In the genomic region with DNA sequence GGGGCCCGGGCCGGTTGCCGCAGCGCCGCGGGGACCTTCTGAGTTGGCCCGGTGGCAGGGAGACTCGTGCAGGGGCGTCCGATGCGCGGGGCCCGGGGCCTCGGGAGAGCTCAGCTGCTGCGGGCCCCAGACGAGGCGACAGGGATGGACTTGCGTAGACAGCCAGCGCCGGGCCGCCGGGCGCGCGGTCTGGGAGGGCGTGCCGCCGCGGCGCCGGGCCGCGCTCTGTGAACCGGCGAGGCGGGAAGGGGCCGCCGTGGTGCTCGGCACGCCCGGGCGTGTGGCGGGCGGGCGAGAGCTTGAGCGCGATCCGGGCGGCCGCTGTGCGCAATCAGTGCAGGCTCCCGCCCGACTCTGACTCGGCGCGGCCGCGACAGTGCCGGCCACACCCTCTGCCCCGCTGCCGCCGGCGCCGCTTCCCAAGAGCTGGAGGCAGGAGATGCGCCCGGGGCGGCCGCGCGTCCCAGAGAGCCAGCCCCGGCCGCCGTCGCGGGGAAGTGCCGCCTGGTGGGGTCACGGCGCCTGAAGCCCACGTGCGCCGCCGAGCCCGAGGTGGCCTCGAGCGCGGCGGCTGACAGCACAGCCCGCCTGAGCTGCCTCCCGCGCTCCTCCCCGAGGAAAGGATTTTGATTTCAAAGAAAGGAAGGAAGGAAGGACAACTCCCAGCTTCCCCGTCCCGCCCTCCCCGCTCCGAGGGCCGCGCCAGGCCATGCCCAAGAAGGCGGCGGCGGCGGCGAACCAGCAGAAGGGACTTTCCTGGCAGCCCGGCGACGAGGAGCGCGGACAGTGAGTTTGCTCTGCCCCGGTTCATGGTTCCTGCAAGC, we compare ENCODE assay signal across 1 cellular context.
TF ChIP-seq lines count a peak whose summit lies in the region.

No MANE protein-coding gene starts in this region.

TF ChIP-seq in HepG2, 621 proteins besides CTCF, POLR2A, EP300 and RAD21 (continued from another document):
- TF ChIP-seq, protein P1, sequence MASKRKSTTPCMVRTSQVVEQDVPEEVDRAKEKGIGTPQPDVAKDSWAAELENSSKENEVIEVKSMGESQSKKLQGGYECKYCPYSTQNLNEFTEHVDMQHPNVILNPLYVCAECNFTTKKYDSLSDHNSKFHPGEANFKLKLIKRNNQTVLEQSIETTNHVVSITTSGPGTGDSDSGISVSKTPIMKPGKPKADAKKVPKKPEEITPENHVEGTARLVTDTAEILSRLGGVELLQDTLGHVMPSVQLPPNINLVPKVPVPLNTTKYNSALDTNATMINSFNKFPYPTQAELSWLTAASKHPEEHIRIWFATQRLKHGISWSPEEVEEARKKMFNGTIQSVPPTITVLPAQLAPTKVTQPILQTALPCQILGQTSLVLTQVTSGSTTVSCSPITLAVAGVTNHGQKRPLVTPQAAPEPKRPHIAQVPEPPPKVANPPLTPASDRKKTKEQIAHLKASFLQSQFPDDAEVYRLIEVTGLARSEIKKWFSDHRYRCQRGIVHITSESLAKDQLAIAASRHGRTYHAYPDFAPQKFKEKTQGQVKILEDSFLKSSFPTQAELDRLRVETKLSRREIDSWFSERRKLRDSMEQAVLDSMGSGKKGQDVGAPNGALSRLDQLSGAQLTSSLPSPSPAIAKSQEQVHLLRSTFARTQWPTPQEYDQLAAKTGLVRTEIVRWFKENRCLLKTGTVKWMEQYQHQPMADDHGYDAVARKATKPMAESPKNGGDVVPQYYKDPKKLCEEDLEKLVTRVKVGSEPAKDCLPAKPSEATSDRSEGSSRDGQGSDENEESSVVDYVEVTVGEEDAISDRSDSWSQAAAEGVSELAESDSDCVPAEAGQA (IDR thresholded peaks at IDR 0.05; ENCODE audit: low read depth) = no peak
- TF ChIP-seq, protein P1 (CRISPR knock-in tag; IDR thresholded peaks at IDR 0.05; ENCODE audit: borderline replicate concordance) = peak; percentile 59; the same call in 1 of the 2 replicates
- no peak for TF ChIP-seq ZNF83 (CRISPR knock-in tag; IDR thresholded peaks at IDR 0.05; ENCODE audit: borderline replicate concordance)
- no peak; the same call in 1 of the 2 replicates for TF ChIP-seq ZNF501 (CRISPR knock-in tag; IDR thresholded peaks at IDR 0.05)
- TF ChIP-seq, protein P2, sequence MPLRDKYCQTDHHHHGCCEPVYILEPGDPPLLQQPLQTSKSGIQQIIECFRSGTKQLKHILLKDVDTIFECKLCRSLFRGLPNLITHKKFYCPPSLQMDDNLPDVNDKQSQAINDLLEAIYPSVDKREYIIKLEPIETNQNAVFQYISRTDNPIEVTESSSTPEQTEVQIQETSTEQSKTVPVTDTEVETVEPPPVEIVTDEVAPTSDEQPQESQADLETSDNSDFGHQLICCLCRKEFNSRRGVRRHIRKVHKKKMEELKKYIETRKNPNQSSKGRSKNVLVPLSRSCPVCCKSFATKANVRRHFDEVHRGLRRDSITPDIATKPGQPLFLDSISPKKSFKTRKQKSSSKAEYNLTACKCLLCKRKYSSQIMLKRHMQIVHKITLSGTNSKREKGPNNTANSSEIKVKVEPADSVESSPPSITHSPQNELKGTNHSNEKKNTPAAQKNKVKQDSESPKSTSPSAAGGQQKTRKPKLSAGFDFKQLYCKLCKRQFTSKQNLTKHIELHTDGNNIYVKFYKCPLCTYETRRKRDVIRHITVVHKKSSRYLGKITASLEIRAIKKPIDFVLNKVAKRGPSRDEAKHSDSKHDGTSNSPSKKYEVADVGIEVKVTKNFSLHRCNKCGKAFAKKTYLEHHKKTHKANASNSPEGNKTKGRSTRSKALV (CRISPR knock-in tag; IDR thresholded peaks at IDR 0.05) = no peak
- TF ChIP-seq SRY (CRISPR knock-in tag; IDR thresholded peaks at IDR 0.05) = peak; percentile 59; the same call in 1 of the 2 replicates
- TF ChIP-seq ZNF234 (CRISPR knock-in tag; conservative IDR thresholded peaks at IDR 0.05) = no peak
- no peak for TF ChIP-seq ZNF737 (CRISPR knock-in tag; IDR thresholded peaks at IDR 0.05; ENCODE audit: borderline replicate concordance)
- no peak for TF ChIP-seq FOXP1 (IDR thresholded peaks at IDR 0.05)
- no peak for TF ChIP-seq FOXP1 (CRISPR knock-in tag; IDR thresholded peaks at IDR 0.05)
- TF ChIP-seq, protein P3, sequence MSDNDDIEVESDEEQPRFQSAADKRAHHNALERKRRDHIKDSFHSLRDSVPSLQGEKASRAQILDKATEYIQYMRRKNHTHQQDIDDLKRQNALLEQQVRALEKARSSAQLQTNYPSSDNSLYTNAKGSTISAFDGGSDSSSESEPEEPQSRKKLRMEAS (IDR thresholded peaks at IDR 0.05) = peak; percentile 90
- no peak for TF ChIP-seq DPF2 (CRISPR knock-in tag; IDR thresholded peaks at IDR 0.05; ENCODE audit: borderline replicate concordance, low read depth)
- peak; percentile 66; the same call in 1 of the 2 replicates for TF ChIP-seq ZNF563 (CRISPR knock-in tag; IDR thresholded peaks at IDR 0.05)
- TF ChIP-seq, protein P4, sequence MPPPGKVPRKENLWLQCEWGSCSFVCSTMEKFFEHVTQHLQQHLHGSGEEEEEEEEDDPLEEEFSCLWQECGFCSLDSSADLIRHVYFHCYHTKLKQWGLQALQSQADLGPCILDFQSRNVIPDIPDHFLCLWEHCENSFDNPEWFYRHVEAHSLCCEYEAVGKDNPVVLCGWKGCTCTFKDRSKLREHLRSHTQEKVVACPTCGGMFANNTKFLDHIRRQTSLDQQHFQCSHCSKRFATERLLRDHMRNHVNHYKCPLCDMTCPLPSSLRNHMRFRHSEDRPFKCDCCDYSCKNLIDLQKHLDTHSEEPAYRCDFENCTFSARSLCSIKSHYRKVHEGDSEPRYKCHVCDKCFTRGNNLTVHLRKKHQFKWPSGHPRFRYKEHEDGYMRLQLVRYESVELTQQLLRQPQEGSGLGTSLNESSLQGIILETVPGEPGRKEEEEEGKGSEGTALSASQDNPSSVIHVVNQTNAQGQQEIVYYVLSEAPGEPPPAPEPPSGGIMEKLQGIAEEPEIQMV (CRISPR knock-in tag; IDR thresholded peaks at IDR 0.05; ENCODE audit: low read depth) = no peak; the same call in 1 of the 2 replicates
- TF ChIP-seq, protein P5, sequence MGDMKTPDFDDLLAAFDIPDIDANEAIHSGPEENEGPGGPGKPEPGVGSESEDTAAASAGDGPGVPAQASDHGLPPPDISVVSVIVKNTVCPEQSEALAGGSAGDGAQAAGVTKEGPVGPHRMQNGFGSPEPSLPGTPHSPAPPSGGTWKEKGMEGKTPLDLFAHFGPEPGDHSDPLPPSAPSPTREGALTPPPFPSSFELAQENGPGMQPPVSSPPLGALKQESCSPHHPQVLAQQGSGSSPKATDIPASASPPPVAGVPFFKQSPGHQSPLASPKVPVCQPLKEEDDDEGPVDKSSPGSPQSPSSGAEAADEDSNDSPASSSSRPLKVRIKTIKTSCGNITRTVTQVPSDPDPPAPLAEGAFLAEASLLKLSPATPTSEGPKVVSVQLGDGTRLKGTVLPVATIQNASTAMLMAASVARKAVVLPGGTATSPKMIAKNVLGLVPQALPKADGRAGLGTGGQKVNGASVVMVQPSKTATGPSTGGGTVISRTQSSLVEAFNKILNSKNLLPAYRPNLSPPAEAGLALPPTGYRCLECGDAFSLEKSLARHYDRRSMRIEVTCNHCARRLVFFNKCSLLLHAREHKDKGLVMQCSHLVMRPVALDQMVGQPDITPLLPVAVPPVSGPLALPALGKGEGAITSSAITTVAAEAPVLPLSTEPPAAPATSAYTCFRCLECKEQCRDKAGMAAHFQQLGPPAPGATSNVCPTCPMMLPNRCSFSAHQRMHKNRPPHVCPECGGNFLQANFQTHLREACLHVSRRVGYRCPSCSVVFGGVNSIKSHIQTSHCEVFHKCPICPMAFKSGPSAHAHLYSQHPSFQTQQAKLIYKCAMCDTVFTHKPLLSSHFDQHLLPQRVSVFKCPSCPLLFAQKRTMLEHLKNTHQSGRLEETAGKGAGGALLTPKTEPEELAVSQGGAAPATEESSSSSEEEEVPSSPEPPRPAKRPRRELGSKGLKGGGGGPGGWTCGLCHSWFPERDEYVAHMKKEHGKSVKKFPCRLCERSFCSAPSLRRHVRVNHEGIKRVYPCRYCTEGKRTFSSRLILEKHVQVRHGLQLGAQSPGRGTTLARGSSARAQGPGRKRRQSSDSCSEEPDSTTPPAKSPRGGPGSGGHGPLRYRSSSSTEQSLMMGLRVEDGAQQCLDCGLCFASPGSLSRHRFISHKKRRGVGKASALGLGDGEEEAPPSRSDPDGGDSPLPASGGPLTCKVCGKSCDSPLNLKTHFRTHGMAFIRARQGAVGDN (CRISPR knock-in tag; IDR thresholded peaks at IDR 0.05) = peak; percentile 80
- TF ChIP-seq KDM5B (CRISPR knock-in tag; IDR thresholded peaks at IDR 0.05; ENCODE audit: borderline replicate concordance) = peak; percentile 52; the same call in 1 of the 2 replicates
- TF ChIP-seq FOXA1 (IDR thresholded peaks at IDR 0.05) = no peak
- no peak for TF ChIP-seq FOXA1 (CRISPR knock-in tag; IDR thresholded peaks at IDR 0.05)
- TF ChIP-seq RNF2 (conservative IDR thresholded peaks at IDR 0.05; ENCODE audit: low read depth) = peak; percentile 79
- no peak for TF ChIP-seq IKZF4 (CRISPR knock-in tag; IDR thresholded peaks at IDR 0.05; ENCODE audit: borderline replicate concordance, low read depth, not compliant biosample characterization)
- no peak for TF ChIP-seq ZNF496 (CRISPR knock-in tag; IDR thresholded peaks at IDR 0.05; ENCODE audit: insufficient replicate concordance)
- TF ChIP-seq MTA1 (CRISPR knock-in tag; IDR thresholded peaks at IDR 0.05; ENCODE audit: borderline replicate concordance) = no peak
- peak; percentile 65; the same call in 1 of the 2 replicates for TF ChIP-seq ZNF724P (CRISPR knock-in tag; IDR thresholded peaks at IDR 0.05; ENCODE audit: borderline replicate concordance)
- no peak for TF ChIP-seq ZNF225 (CRISPR knock-in tag; IDR thresholded peaks at IDR 0.05)
- no peak for TF ChIP-seq ZNF33B (CRISPR knock-in tag; IDR thresholded peaks at IDR 0.05)
- TF ChIP-seq ZNF562 (CRISPR knock-in tag; IDR thresholded peaks at IDR 0.05; ENCODE audit: borderline replicate concordance) = no peak
- TF ChIP-seq, protein P6, sequence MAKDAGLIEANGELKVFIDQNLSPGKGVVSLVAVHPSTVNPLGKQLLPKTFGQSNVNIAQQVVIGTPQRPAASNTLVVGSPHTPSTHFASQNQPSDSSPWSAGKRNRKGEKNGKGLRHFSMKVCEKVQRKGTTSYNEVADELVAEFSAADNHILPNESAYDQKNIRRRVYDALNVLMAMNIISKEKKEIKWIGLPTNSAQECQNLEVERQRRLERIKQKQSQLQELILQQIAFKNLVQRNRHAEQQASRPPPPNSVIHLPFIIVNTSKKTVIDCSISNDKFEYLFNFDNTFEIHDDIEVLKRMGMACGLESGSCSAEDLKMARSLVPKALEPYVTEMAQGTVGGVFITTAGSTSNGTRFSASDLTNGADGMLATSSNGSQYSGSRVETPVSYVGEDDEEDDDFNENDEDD (CRISPR knock-in tag; IDR thresholded peaks at IDR 0.05; ENCODE audit: borderline replicate concordance) = peak; percentile 70; the same call in 1 of the 2 replicates
- no peak for TF ChIP-seq ISL2 (CRISPR knock-in tag; IDR thresholded peaks at IDR 0.05)
- TF ChIP-seq, protein P7, sequence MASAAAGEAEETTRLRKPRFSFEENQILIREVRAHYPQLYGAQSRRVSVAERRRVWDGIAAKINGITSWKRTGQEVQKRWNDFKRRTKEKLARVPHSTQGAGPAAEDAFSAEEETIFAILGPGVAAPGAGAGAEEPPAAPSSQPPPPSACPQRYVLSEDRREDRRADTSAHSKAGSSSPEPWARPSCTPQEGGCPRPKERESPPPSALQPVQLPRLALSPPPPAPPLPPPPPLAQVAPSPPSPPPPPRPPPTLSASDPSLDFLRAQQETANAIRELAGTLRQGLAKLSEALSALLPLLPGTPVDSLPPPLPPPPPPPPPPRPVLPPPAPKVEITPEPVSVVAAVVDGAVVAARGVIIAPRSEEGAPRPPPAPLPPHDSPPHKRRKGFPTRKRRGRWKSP (CRISPR knock-in tag; IDR thresholded peaks at IDR 0.05) = no peak
